In genomic region chr14:96797943-96798349, GRCh38 we compare ENCODE assay signal across 8 cellular contexts. TPM values are rescaled to one million over a fixed set of nuclear protein-coding genes. Genes with fewer than 3 reads are reported as not detected.
DNase-seq lines count a peak whose midpoint lies in the region; ATAC-seq and TF ChIP-seq lines count a peak whose summit lies in the region.

No MANE protein-coding gene starts in this region.

- DNase-seq in NCI-H82 (lab: John Stamatoyannopoulos, UW) = peak; percentile 52
- DNase-seq in NCI-H82 treated with DMSO at 0.1 percent for 48 hours (lab: John Stamatoyannopoulos, UW; ENCODE audit: unreplicated experiment) = no peak
- DNase-seq in activated naive CD8-positive, alpha-beta T cell treated with anti-CD3 and anti-CD28 coated beads, Interleukin-2, amount 10 ng/mL, durations not matched to agents 7 days and 5 days = no peak
- DNase-seq in lower lobe of right lung = no peak
- DNase-seq in hypothalamus (lab: John Stamatoyannopoulos, UW) = no peak
- DNase-seq in dedifferentiated amniotic fluid mesenchymal stem cell (ENCODE audit: extremely low spot score) = no peak

- peaks cover 27% of the 10 kb centered on the region for H3K4me1 Mint-ChIP-seq in activated naive CD8-positive, alpha-beta T cell treated with anti-CD3 and anti-CD28 coated beads, Interleukin-2, amount 10 ng/mL, durations not matched to agents 7 days and 5 days

- peak overlapping the region; percentile 94 for H3K4me3 Mint-ChIP-seq in activated naive CD8-positive, alpha-beta T cell treated with anti-CD3 and anti-CD28 coated beads, Interleukin-2, amount 10 ng/mL, durations not matched to agents 7 days and 5 days

- H3K36me3 Mint-ChIP-seq in activated naive CD8-positive, alpha-beta T cell treated with anti-CD3 and anti-CD28 coated beads, Interleukin-2, amount 10 ng/mL, durations not matched to agents 7 days and 5 days = no peaks in the 10 kb centered on the region

- peak overlapping the region; percentile 89 for H3K4me3 ChIP-seq in lower lobe of right lung

- peak; percentile 27 for ATAC-seq in GM21526 (IDR thresholded peaks at IDR 0.05; ENCODE audit: low FRiP score, unreplicated experiment)
- ATAC-seq in activated naive CD8-positive, alpha-beta T cell treated with anti-CD3 and anti-CD28 coated beads, Interleukin-2, amount 10 ng/mL, durations not matched to agents 7 days and 5 days (ENCODE audit: low read depth) = peak; percentile 21
- ATAC-seq in lower lobe of right lung = no peak

- intact Hi-C loops in lower lobe of right lung (cut with DNase I) = no loop called here

- H3K4me1 ChIP-seq in lower lobe of right lung = peaks cover 17% of the 10 kb centered on the region

- TF ChIP-seq CTCF in lower lobe of right lung (IDR thresholded peaks at IDR 0.05) = no peak

- peaks cover 10% of the 10 kb centered on the region for H3K27me3 Mint-ChIP-seq in activated naive CD8-positive, alpha-beta T cell treated with anti-CD3 and anti-CD28 coated beads, Interleukin-2, amount 10 ng/mL, durations not matched to agents 7 days and 5 days

- H3K9me3 Mint-ChIP-seq in activated naive CD8-positive, alpha-beta T cell treated with anti-CD3 and anti-CD28 coated beads, Interleukin-2, amount 10 ng/mL, durations not matched to agents 7 days and 5 days = no peaks in the 10 kb centered on the region

- H3K27ac Mint-ChIP-seq in activated naive CD8-positive, alpha-beta T cell treated with anti-CD3 and anti-CD28 coated beads, Interleukin-2, amount 10 ng/mL, durations not matched to agents 7 days and 5 days = peak overlapping the region; percentile 91

- H3K9me3 ChIP-seq in KOPT-K1 (ENCODE audit: insufficient read depth, low read length, poor library complexity, severe bottlenecking) = no peaks in the 10 kb centered on the region
- no peaks in the 10 kb centered on the region for H3K9me3 ChIP-seq in lower lobe of right lung

- POLR2A ChIA-PET in activated naive CD8-positive, alpha-beta T cell treated with anti-CD3 and anti-CD28 coated beads, Interleukin-2, amount 10 ng/mL, durations not matched to agents 7 days and 5 days (lab: Charles Lee) = interaction anchor here (0.8 to 1.4 kb wide), 3 partner anchors 13 to 26 kb away, joined by 3 to 4 read pairs (median 4); no protein-coding TSS in a partner anchor

- H3K27ac ChIP-seq in KOPT-K1 (ENCODE audit: low read depth, low read length, poor library complexity, severe bottlenecking) (peak overlapping the region; percentile 96), lower lobe of right lung (peak overlapping the region; percentile 51)

- H3K27me3 ChIP-seq in lower lobe of right lung (ENCODE audit: low read depth) = no peaks in the 10 kb centered on the region

- peaks cover 3% of the 10 kb centered on the region; the same call in 1 of the 2 replicates for H3K36me3 ChIP-seq in KOPT-K1 (ENCODE audit: insufficient read depth, low read length)
- no peaks in the 10 kb centered on the region for H3K36me3 ChIP-seq in lower lobe of right lung

RNA-seq across cellular contexts. Expression of gene VRK1, which starts 0.8 kb away (rescaled TPM):
- 10 to 100 TPM; 62.8 to 65.0 TPM for total RNA-seq in activated naive CD8-positive, alpha-beta T cell treated with anti-CD3 and anti-CD28 coated beads, Interleukin-2, amount 10 ng/mL, durations not matched to agents 7 days and 5 days
- total RNA-seq in lower lobe of right lung = 9.5 TPM

Comparison
In these comparisons a context has a peak if more than half of its experiments do, and no peak if none do; other contexts are left out.
1. ATAC-seq: peak in GM21526 (single experiment) and activated naive CD8-positive, alpha-beta T cell treated with anti-CD3 and anti-CD28 coated beads, Interleukin-2, amount 10 ng/mL, durations not matched to agents 7 days and 5 days (single experiment); none in lower lobe of right lung (0 of 2).